ENCODE assay signal across 1 cellular context in genomic region chr6:37177083-37177949, GRCh38.
TF ChIP-seq lines count a peak whose summit lies in the region.

No MANE protein-coding gene starts in this region.

TF ChIP-seq in K562, 482 proteins besides CTCF, POLR2A, EP300 and RAD21 (continued from another document):
- TF ChIP-seq TSHZ1 (CRISPR knock-in tag; IDR thresholded peaks at IDR 0.05): peak; percentile 75
- TF ChIP-seq ARID1B (IDR thresholded peaks at IDR 0.05): peak; percentile 63
- no peak for TF ChIP-seq TAF7 (tag; IDR thresholded peaks at IDR 0.05)
- TF ChIP-seq DACH1 (IDR thresholded peaks at IDR 0.05; ENCODE audit: partially characterized antibody): no peak
- peak; percentile 93 for TF ChIP-seq GATAD2A (IDR thresholded peaks at IDR 0.05)
- TF ChIP-seq RB1 (IDR thresholded peaks at IDR 0.05; ENCODE audit: low read depth): no peak
- peak; percentile 42; the same call in 1 of the 2 replicates for TF ChIP-seq ZNF449 (CRISPR knock-in tag; IDR thresholded peaks at IDR 0.05)
- TF ChIP-seq ZNF140 (CRISPR knock-in tag; IDR thresholded peaks at IDR 0.05): no peak
- TF ChIP-seq, protein P1, sequence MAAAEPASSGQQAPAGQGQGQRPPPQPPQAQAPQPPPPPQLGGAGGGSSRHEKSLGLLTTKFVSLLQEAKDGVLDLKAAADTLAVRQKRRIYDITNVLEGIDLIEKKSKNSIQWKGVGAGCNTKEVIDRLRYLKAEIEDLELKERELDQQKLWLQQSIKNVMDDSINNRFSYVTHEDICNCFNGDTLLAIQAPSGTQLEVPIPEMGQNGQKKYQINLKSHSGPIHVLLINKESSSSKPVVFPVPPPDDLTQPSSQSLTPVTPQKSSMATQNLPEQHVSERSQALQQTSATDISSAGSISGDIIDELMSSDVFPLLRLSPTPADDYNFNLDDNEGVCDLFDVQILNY (CRISPR knock-in tag; IDR thresholded peaks at IDR 0.05): no peak
- 0 out of 4 replicates have a peak, but pooled peaks have one; percentile 42 to 49 for TF ChIP-seq FOXK2 (conservative IDR thresholded peaks at IDR 0.05 in 1 of 2, IDR thresholded peaks at IDR 0.05 in 1 of 2; ENCODE audit: low read depth in 2 of 2)
- TF ChIP-seq GABPB1 (CRISPR knock-in tag; IDR thresholded peaks at IDR 0.05): no peak
- TF ChIP-seq ZNF586 (CRISPR knock-in tag; conservative IDR thresholded peaks at IDR 0.05): peak; percentile 6; the same call in 1 of the 2 replicates
- peak; percentile 18; the same call in 1 of the 2 replicates for TF ChIP-seq KHSRP (IDR thresholded peaks at IDR 0.05)
- peak; percentile 77; the same call in 1 of the 2 replicates for TF ChIP-seq HDAC2 (IDR thresholded peaks at IDR 0.05)
- TF ChIP-seq, protein P2, sequence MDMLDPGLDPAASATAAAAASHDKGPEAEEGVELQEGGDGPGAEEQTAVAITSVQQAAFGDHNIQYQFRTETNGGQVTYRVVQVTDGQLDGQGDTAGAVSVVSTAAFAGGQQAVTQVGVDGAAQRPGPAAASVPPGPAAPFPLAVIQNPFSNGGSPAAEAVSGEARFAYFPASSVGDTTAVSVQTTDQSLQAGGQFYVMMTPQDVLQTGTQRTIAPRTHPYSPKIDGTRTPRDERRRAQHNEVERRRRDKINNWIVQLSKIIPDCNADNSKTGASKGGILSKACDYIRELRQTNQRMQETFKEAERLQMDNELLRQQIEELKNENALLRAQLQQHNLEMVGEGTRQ (CRISPR knock-in tag; IDR thresholded peaks at IDR 0.05): no peak
- TF ChIP-seq HOXB6 (CRISPR knock-in tag; IDR thresholded peaks at IDR 0.05; ENCODE audit: borderline replicate concordance): 0 out of 2 replicates have a peak, but pooled peaks have one; percentile 11
- TF ChIP-seq LEF1 (IDR thresholded peaks at IDR 0.05): peak; percentile 64; the same call in 1 of the 2 replicates
- no peak; the same call in 1 of the 2 replicates for TF ChIP-seq ZBTB7A (IDR thresholded peaks at IDR 0.05; ENCODE audit: borderline replicate concordance, control insufficient read depth, low read depth, low read length)
- peak; percentile 32; the same call in 1 of the 2 replicates for TF ChIP-seq KAT7 (CRISPR knock-in tag; IDR thresholded peaks at IDR 0.05; ENCODE audit: borderline replicate concordance)
- peak; percentile 24; the same call in 1 of the 2 replicates for TF ChIP-seq RNF219 (CRISPR knock-in tag; IDR thresholded peaks at IDR 0.05)
- TF ChIP-seq NR1H2 (CRISPR knock-in tag; IDR thresholded peaks at IDR 0.05): 0 out of 2 replicates have a peak, but pooled peaks have one; percentile 32
- TF ChIP-seq, protein P3, sequence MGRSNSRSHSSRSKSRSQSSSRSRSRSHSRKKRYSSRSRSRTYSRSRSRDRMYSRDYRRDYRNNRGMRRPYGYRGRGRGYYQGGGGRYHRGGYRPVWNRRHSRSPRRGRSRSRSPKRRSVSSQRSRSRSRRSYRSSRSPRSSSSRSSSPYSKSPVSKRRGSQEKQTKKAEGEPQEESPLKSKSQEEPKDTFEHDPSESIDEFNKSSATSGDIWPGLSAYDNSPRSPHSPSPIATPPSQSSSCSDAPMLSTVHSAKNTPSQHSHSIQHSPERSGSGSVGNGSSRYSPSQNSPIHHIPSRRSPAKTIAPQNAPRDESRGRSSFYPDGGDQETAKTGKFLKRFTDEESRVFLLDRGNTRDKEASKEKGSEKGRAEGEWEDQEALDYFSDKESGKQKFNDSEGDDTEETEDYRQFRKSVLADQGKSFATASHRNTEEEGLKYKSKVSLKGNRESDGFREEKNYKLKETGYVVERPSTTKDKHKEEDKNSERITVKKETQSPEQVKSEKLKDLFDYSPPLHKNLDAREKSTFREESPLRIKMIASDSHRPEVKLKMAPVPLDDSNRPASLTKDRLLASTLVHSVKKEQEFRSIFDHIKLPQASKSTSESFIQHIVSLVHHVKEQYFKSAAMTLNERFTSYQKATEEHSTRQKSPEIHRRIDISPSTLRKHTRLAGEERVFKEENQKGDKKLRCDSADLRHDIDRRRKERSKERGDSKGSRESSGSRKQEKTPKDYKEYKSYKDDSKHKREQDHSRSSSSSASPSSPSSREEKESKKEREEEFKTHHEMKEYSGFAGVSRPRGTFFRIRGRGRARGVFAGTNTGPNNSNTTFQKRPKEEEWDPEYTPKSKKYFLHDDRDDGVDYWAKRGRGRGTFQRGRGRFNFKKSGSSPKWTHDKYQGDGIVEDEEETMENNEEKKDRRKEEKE (IDR thresholded peaks at IDR 0.05; ENCODE audit: borderline replicate concordance in 1 of 2, control insufficient read depth in 1 of 2, low read depth in 2 of 2, low read length in 1 of 2): no peak
- TF ChIP-seq, protein P4, sequence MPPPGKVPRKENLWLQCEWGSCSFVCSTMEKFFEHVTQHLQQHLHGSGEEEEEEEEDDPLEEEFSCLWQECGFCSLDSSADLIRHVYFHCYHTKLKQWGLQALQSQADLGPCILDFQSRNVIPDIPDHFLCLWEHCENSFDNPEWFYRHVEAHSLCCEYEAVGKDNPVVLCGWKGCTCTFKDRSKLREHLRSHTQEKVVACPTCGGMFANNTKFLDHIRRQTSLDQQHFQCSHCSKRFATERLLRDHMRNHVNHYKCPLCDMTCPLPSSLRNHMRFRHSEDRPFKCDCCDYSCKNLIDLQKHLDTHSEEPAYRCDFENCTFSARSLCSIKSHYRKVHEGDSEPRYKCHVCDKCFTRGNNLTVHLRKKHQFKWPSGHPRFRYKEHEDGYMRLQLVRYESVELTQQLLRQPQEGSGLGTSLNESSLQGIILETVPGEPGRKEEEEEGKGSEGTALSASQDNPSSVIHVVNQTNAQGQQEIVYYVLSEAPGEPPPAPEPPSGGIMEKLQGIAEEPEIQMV (tag; conservative IDR thresholded peaks at IDR 0.05; ENCODE audit: low read depth): no peak
